Comparison of ENCODE assay signal across 18 cellular contexts in genomic region chr11:914204-914603, GRCh38. TPM values are rescaled to one million over a fixed set of nuclear protein-coding genes. Genes with fewer than 3 reads are reported as not detected.
DNase-seq lines count a peak whose midpoint lies in the region; ATAC-seq, FAIRE-seq and TF ChIP-seq lines count a peak whose summit lies in the region.
"Had no signal": no experiment of that assay in that cellular context is flagged by ENCODE, and none has a peak within 500 bp of the region (broad histone marks: within the 10 kb centered on the region; RNA-seq: fewer than 3 reads in every experiment).

No MANE protein-coding gene starts in this region.

- no peak overlapping the region for H4K91ac ChIP-seq in H1 (replicated peaks; ENCODE audit: insufficient read length, low read length)

- H3K79me2 ChIP-seq in H1 (ENCODE audit: control insufficient read depth in 1 of 2, insufficient read depth in 2 of 2, low read length in 2 of 2) = peaks cover 0 to 12% of the 10 kb centered on the region in 2 experiments; a peak in 3 of 4 replicates

- no peak for TF ChIP-seq RAD21 in H1 (IDR thresholded peaks at IDR 0.05 in 1 of 2, conservative IDR thresholded peaks at IDR 0.05 in 1 of 2; ENCODE audit: low read depth in 2 of 2, low read length in 2 of 2)

- H3K4me1 Mint-ChIP-seq in T-helper 17 cell (peaks cover 6% of the 10 kb centered on the region), MCF 10A (ENCODE audit: insufficient read depth, unreplicated experiment) (peaks cover 6% of the 10 kb centered on the region)

- no peak overlapping the region for H2AFZ ChIP-seq in H1 (ENCODE audit: low read length)

- intact Hi-C loops in lower lobe of right lung (cut with DNase I) (no loop called here), stomach (cut with DNase I; ENCODE audit: low total_unique reads) (no loop called here), MCF 10A (cut with micrococcal nuclease) (no loop called here)

- no peak overlapping the region for H3K14ac ChIP-seq in H1 (ENCODE audit: insufficient read length)

- H2BK5ac ChIP-seq in H1 (ENCODE audit: low read depth, low read length) = no peak overlapping the region

- POLR2A ChIA-PET in H1 (lab: Charles Lee; ENCODE audit: partially characterized antibody) = interaction anchor here (1.4 kb wide), 1 partner anchor 30 kb away, joined by 4 read pairs; no protein-coding TSS in a partner anchor
- POLR2A ChIA-PET in MCF 10A (lab: Yijun Ruan, JAX) = interaction anchor here (0.8 kb wide), 1 partner anchor 18 kb away, joined by 3 read pairs; no protein-coding TSS in a partner anchor

- WGBS in H1 (ENCODE audit: extremely low coverage in 1 of 2, insufficient coverage in 1 of 2, insufficient read length in 1 of 2, insufficient replicate concordance in 2 of 2, low coverage in 1 of 2, low lambda C conversion rate in 2 of 2, missing lambda C conversion rate in 1 of 2), 2 experiments = 83% methylated on average over 5 of the region's 5 CpGs; no CpG with 5 or more reads in 1 of the 2 experiments
- 59 to 74% (median 69%) methylated on average over 3 to 5 of the region's 5 CpGs for WGBS in stomach, 5 donors

- H4K20me1 ChIP-seq in H1 (replicated peaks in 1 of 2; ENCODE audit: control insufficient read depth in 1 of 2, insufficient read depth in 2 of 2, low read length in 2 of 2) = peaks cover 0 to 3% of the 10 kb centered on the region in 2 experiments

- no peaks in the 10 kb centered on the region for H3K27me3 Mint-ChIP-seq in T-helper 17 cell
- no peaks in the 10 kb centered on the region for H3K27me3 Mint-ChIP-seq in MCF 10A (ENCODE audit: insufficient read depth, unreplicated experiment)

- H3K18ac ChIP-seq in H1 (ENCODE audit: extremely low read depth, low read length) = no peak overlapping the region

- no peak for TF ChIP-seq EP300 in H1 (IDR thresholded peaks at IDR 0.05; ENCODE audit: borderline replicate concordance in 1 of 2, low read depth in 2 of 2, low read length in 2 of 2)
- no peak for TF ChIP-seq EP300 in stomach (IDR thresholded peaks at IDR 0.05)

- ATAC-seq in lower lobe of right lung (no peak), T-helper 17 cell (no peak), HG02870 (IDR thresholded peaks at IDR 0.05; ENCODE audit: unreplicated experiment) (no peak)
- ATAC-seq: A549 had no signal

- H3K9me3 Mint-ChIP-seq in MCF 10A (ENCODE audit: unreplicated experiment) = no peaks in the 10 kb centered on the region

- TF ChIP-seq POLR2A in H1 (IDR thresholded peaks at IDR 0.05; ENCODE audit: control extremely low read depth in 1 of 2, low read depth in 2 of 2, low read length in 2 of 2) (no peak), stomach (IDR thresholded peaks at IDR 0.05) (no peak)

- no peak overlapping the region for H3K27ac ChIP-seq in H1 (ENCODE audit: low read depth, low read length)
- H3K27ac ChIP-seq in lower lobe of right lung = peak overlapping the region; percentile 60
- H3K27ac ChIP-seq in stomach = peak overlapping the region; percentile 4 to 62 (median 55)
- H3K27ac ChIP-seq: A549, C4-2B had no signal

- no peak for DNase-seq in NT2/D1 (ENCODE audit: low read depth, low spot score)
- DNase-seq in H1 (ENCODE audit: low read depth in 1 of 2, low spot score in 2 of 2) = no peak
- DNase-seq in lower lobe of right lung = no peak
- DNase-seq in stomach = no peak
- DNase-seq in T-helper 17 cell = no peak
- no peak for DNase-seq in MCF 10A (ENCODE audit: unreplicated experiment)
- no peak for DNase-seq in DMS114 treated with DMSO at 0.1 percent for 48 hours (lab: John Stamatoyannopoulos, UW; ENCODE audit: unreplicated experiment)
- DNase-seq: DMS153, EL, IMR-90, NCI-H1436 treated with DMSO at 0.1 percent for 48 hours, NCI-H2081, NCI-H524, RPMI8226 had no signal

- CTCF ChIA-PET in H1 (lab: Charles Lee; ENCODE audit: partially characterized antibody) = interaction anchor here (1.3 to 2.4 kb wide), 3 partner anchors 10 to 47 kb away, joined by 3 to 10 read pairs (median 3); partner anchors contain the start of gene AP2A2
- CTCF ChIA-PET in MCF 10A (lab: Yijun Ruan, JAX) = interaction anchor here (1.2 kb wide), 1 partner anchor 11 kb away, joined by 3 read pairs; no protein-coding TSS in a partner anchor

- peak overlapping the region; percentile 85 for H3K4ac ChIP-seq in H1 (replicated peaks; ENCODE audit: insufficient read length, low read depth, low read length)

- no peaks in the 10 kb centered on the region for H3K27me3 ChIP-seq in NT2/D1 (ENCODE audit: insufficient read depth, insufficient read length)
- H3K27me3 ChIP-seq in H1 (replicated peaks in 1 of 4; ENCODE audit: control insufficient read depth in 3 of 4, extremely low read depth in 1 of 4, insufficient read depth in 3 of 4, low read length in 3 of 4) = no peaks in the 10 kb centered on the region
- H3K27me3 ChIP-seq in lower lobe of right lung (ENCODE audit: low read depth) = no peaks in the 10 kb centered on the region
- H3K27me3 ChIP-seq in stomach = no peaks in the 10 kb centered on the region

- peaks cover 15% of the 10 kb centered on the region for H3K23me2 ChIP-seq in H1 (ENCODE audit: low read depth, low read length)

- no peaks in the 10 kb centered on the region for H3K9me3 ChIP-seq in NT2/D1 (ENCODE audit: insufficient read depth, low read length)
- no peaks in the 10 kb centered on the region for H3K9me3 ChIP-seq in H1 (ENCODE audit: insufficient read depth in 2 of 2, low read depth in 1 of 2, low read length in 1 of 2)
- no peaks in the 10 kb centered on the region for H3K9me3 ChIP-seq in lower lobe of right lung
- H3K9me3 ChIP-seq in stomach = no peaks in the 10 kb centered on the region
- H3K9me3 ChIP-seq in T-helper 17 cell (ENCODE audit: control insufficient read depth, low read length, poor library complexity, severe bottlenecking) = no peaks in the 10 kb centered on the region
- H3K9me3 ChIP-seq: A549 had no signal

- H3K23ac ChIP-seq in H1 (ENCODE audit: insufficient read length) = no peak overlapping the region

- H2AK5ac ChIP-seq in H1 (ENCODE audit: low read depth, low read length) = no peak overlapping the region

- no peak overlapping the region for H2BK12ac ChIP-seq in H1 (ENCODE audit: low read depth, low read length)

- H3K36me3 Mint-ChIP-seq in T-helper 17 cell (ENCODE audit: low read depth) (peaks cover 2% of the 10 kb centered on the region), MCF 10A (ENCODE audit: insufficient read depth, unreplicated experiment) (no peaks in the 10 kb centered on the region)

- FAIRE-seq in H1 (lab: Jason Lieb, UNC) = no peak
- FAIRE-seq: A549, H54 had no signal

- H4K8ac ChIP-seq in H1 (ENCODE audit: extremely low read depth, insufficient read depth, low read length) = no peak overlapping the region

- peaks cover 4% of the 10 kb centered on the region; the same call in 1 of the 2 replicates for H3K79me1 ChIP-seq in H1 (ENCODE audit: low read depth, low read length)

- H3K27ac Mint-ChIP-seq in T-helper 17 cell (no peak overlapping the region), MCF 10A (ENCODE audit: low read depth, unreplicated experiment) (no peak overlapping the region)

- no peak overlapping the region for H3K4me3 ChIP-seq in NT2/D1 (ENCODE audit: insufficient read length, low read depth)
- no peak overlapping the region for H3K4me3 ChIP-seq in H1 (ENCODE audit: extremely low read depth in 1 of 4, insufficient read depth in 2 of 4, low read depth in 3 of 4, low read length in 4 of 4)
- peak overlapping the region; percentile 14 for H3K4me3 ChIP-seq in lower lobe of right lung
- H3K4me3 ChIP-seq in stomach = no peak overlapping the region
- H3K4me3 ChIP-seq: A549 had no signal

- no peak overlapping the region for H3K56ac ChIP-seq in H1 (replicated peaks; ENCODE audit: insufficient read length, low read depth, low read length)

- no peak overlapping the region for H3K4me2 ChIP-seq in H1 (ENCODE audit: insufficient read depth in 1 of 2, low read depth in 2 of 2, low read length in 2 of 2)
- H3K4me2 ChIP-seq: A549 had no signal

- TF ChIP-seq CTCF in H1 (IDR thresholded peaks at IDR 0.05; ENCODE audit: control extremely low read depth in 1 of 3, insufficient read depth in 1 of 3, low read depth in 1 of 3, low read length in 3 of 3) (no peak), lower lobe of right lung (IDR thresholded peaks at IDR 0.05) (no peak), stomach (IDR thresholded peaks at IDR 0.05) (no peak), MCF 10A (IDR thresholded peaks at IDR 0.05; ENCODE audit: unreplicated experiment) (no peak)

- peaks cover 16% of the 10 kb centered on the region for H3K4me1 ChIP-seq in NT2/D1 (ENCODE audit: insufficient read depth, insufficient read length)
- H3K4me1 ChIP-seq in H1 (replicated peaks in 1 of 4; ENCODE audit: control insufficient read depth in 3 of 4, insufficient read depth in 4 of 4, low read length in 3 of 4) = peaks cover 0 to 14% (median 6%) of the 10 kb centered on the region in 4 experiments; a peak in 6 of 7 replicates
- peaks cover 17% of the 10 kb centered on the region for H3K4me1 ChIP-seq in lower lobe of right lung
- peaks cover 12 to 28% (median 22%) of the 10 kb centered on the region in 4 donors for H3K4me1 ChIP-seq in stomach

- H3K9ac ChIP-seq in NT2/D1 (ENCODE audit: insufficient read length, low read depth) (peak overlapping the region; percentile 52), H1 (replicated peaks in 1 of 4; ENCODE audit: extremely low read depth in 1 of 4, low read depth in 3 of 4, low read length in 3 of 4) (no peak overlapping the region)

- no peak overlapping the region for H4K5ac ChIP-seq in H1 (ENCODE audit: insufficient read length, low read depth, low read length)

- H2BK20ac ChIP-seq in H1 (ENCODE audit: low read length) = peak overlapping the region; percentile 61; the same call in 1 of the 2 replicates

- H3K36me3 ChIP-seq in NT2/D1 (ENCODE audit: insufficient read depth, insufficient read length, low read length) = peaks cover 4% of the 10 kb centered on the region
- H3K36me3 ChIP-seq in H1 (ENCODE audit: control insufficient read depth in 2 of 4, insufficient read depth in 4 of 4, low read length in 3 of 4) = no peaks in the 10 kb centered on the region
- no peaks in the 10 kb centered on the region for H3K36me3 ChIP-seq in lower lobe of right lung
- H3K36me3 ChIP-seq in stomach = no peaks in the 10 kb centered on the region

- H2BK15ac ChIP-seq in H1 (ENCODE audit: low read length) = no peak overlapping the region

- H2BK120ac ChIP-seq in H1 (replicated peaks; ENCODE audit: low read depth, low read length) = no peak overlapping the region

- H3K4me3 Mint-ChIP-seq in T-helper 17 cell (no peak overlapping the region), MCF 10A (ENCODE audit: unreplicated experiment) (no peak overlapping the region)

- no TSS peak for BruUV-seq in MCF 10A (replicated peaks; lab: Mats Ljungman, UMichigan)

RNA-seq across cellular contexts. Expression of gene CHID1, which starts 3.6 kb away (rescaled TPM):
- total RNA-seq in H1 (2021; fragmentation: NEBNext Ultra II Directional; extraction: Animal tissue kit (Norgen Biotek cat#: 25700)) = 78.9 and 81.2 TPM in 2 replicates
- 88.5 and 114 TPM in 2 replicates for polyA plus RNA-seq in H1 (2011; rRNA removed)
- polyA plus RNA-seq in H1 (2011; cell fraction: cytosol; rRNA removed) = 102 TPM
- polyA plus RNA-seq in H1 (2011; cell fraction: nucleus; rRNA removed) = 115 TPM
- polyA plus RNA-seq in H1 (2012, experiment 1 of 2) = 55.8 to 87.0 TPM (median 82.0 TPM) in 4 replicates
- 82.1 TPM for polyA plus RNA-seq in H1 (2012, experiment 2 of 2)
- 76.3 TPM for polyA plus RNA-seq in H1 (2013, experiment 1 of 2)
- 80.1 TPM for polyA plus RNA-seq in H1 (2013, experiment 2 of 2)
- polyA minus RNA-seq in H1 (2011; rRNA and poly(A)+ RNA removed) = 59.6 and 70.2 TPM in 2 replicates
- 49.1 TPM for polyA minus RNA-seq in H1 (2011; cell fraction: cytosol; rRNA and poly(A)+ RNA removed)
- polyA minus RNA-seq in H1 (2011; cell fraction: nucleus; rRNA and poly(A)+ RNA removed) = 52.7 TPM
- total RNA-seq in lower lobe of right lung = 65.0 TPM
- total RNA-seq in stomach = 100 to 1,000 TPM in 1 of 5 donors, 10 to 100 TPM in 4; 35.4 to 121 (median 78.6) TPM
- 10 to 100 TPM; 40.9 to 46.4 (median 42.3) TPM for polyA plus RNA-seq in stomach
- 10 to 100 TPM; 23.4 to 28.8 TPM for total RNA-seq in T-helper 17 cell
- total RNA-seq in MCF 10A (2022) = 82.1 and 94.8 TPM in 2 replicates

RNA-seq across cellular contexts. Expression of gene AP2A2, which starts 11.5 kb away (rescaled TPM):
- total RNA-seq in H1 (2021; fragmentation: NEBNext Ultra II Directional; extraction: Animal tissue kit (Norgen Biotek cat#: 25700)) = 50.0 and 56.3 TPM in 2 replicates
- polyA plus RNA-seq in H1 (2011; rRNA removed) (65.0 and 70.0 TPM in 2 replicates), stomach (10 to 100 TPM; 15.0 to 19.1 (median 18.1) TPM)
- 44.9 TPM for polyA plus RNA-seq in H1 (2011; cell fraction: cytosol; rRNA removed)
- 169 TPM for polyA plus RNA-seq in H1 (2011; cell fraction: nucleus; rRNA removed)
- polyA plus RNA-seq in H1 (2012, experiment 1 of 2) = 40.2 to 49.3 TPM (median 44.1 TPM) in 4 replicates
- 31.3 TPM for polyA plus RNA-seq in H1 (2012, experiment 2 of 2)
- 44.2 TPM for polyA plus RNA-seq in H1 (2013, experiment 1 of 2)
- polyA plus RNA-seq in H1 (2013, experiment 2 of 2) = 40.7 TPM
- polyA minus RNA-seq in H1 (2011; rRNA and poly(A)+ RNA removed) = 55.2 and 63.7 TPM in 2 replicates
- 75.7 TPM for polyA minus RNA-seq in H1 (2011; cell fraction: cytosol; rRNA and poly(A)+ RNA removed)
- polyA minus RNA-seq in H1 (2011; cell fraction: nucleus; rRNA and poly(A)+ RNA removed) = 71.4 TPM
- total RNA-seq in lower lobe of right lung (130 TPM), stomach (100 to 1,000 TPM in 2 of 5 donors, 10 to 100 TPM in 3; 30.3 to 350 (median 64.5) TPM), T-helper 17 cell (10 to 100 TPM; 71.1 to 74.0 TPM), MCF 10A (2022) (70.5 and 70.6 TPM in 2 replicates)
